Comparison of ENCODE assay signal across 16 cellular contexts in genomic region chr19:16281743-16282142, GRCh38.
"Had no signal": no experiment of that assay in that cellular context is flagged by ENCODE, and none has a peak within 500 bp of the region (broad histone marks: within the 10 kb centered on the region; RNA-seq: fewer than 3 reads in every experiment).

No MANE protein-coding gene starts in this region.

- ATAC-seq: activated CD8-positive, alpha-beta T cell treated with anti-CD3 and anti-CD28 coated beads, Interleukin-2, amount 10 ng/mL, durations not matched to agents 7 days and 5 days; left lung; right cardiac atrium had no signal

- DNase-seq: activated CD4-positive, alpha-beta T cell treated with anti-CD3 and anti-CD28 coated beads, Interleukin-2, amount 10 ng/mL, durations not matched to agents 24 days and 14 days; activated CD4-positive, CD25-positive, alpha-beta regulatory T cell; activated CD8-positive, alpha-beta T cell treated with anti-CD3 and anti-CD28 coated beads, Interleukin-2, amount 10 ng/mL, durations not matched to agents 7 days and 5 days; activated naive CD4-positive, alpha-beta T cell treated with anti-CD3 and anti-CD28 coated beads for 36 hours; activated T-cell treated with anti-CD3 and anti-CD28 coated beads, Interleukin-2, amount 50 U/mL, for 24 hours; aorta; cerebellar nuclear complex; effector memory CD4-positive, alpha-beta T cell; glutamatergic neuron; kidney; left lung; T1000 had no signal

- H3K36me3 ChIP-seq: breast epithelium, left lung, neural progenitor cell had no signal

- H3K4me3 ChIP-seq: breast epithelium, left lung, neural progenitor cell, skin epidermis had no signal

- H3K27ac ChIP-seq: neural progenitor cell had no signal

- H3K9me3 ChIP-seq: breast epithelium, left lung had no signal

- H3K27me3 ChIP-seq: breast epithelium, left lung, neural progenitor cell had no signal
